ENCODE assay signal across 18 cellular contexts in the genomic region with DNA sequence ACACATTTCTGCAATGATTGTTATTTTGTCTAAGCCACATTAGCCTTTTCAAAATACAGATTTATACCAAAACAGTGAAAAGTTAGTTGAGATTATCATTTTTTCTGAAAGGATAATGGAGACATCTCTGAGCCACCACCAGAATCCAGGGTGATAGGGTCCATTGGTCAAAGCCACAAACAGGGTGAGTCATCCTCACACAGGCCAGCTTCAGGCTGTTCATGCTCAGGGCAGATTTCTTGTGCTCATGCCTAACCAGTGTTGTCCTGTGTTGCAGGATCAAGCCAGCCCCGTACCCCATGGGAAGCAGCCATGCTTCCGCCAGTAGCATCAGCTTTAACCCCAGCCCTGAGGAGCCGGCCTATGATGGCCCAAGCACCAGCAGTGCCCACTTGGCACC. TPM values are rescaled to one million over a fixed set of nuclear protein-coding genes. Genes with fewer than 3 reads are reported as not detected.
DNase-seq lines count a peak whose midpoint lies in the region; ATAC-seq, FAIRE-seq and TF ChIP-seq lines count a peak whose summit lies in the region.
"Had no signal": no experiment of that assay in that cellular context is flagged by ENCODE, and none has a peak within 500 bp of the region (broad histone marks: within the 10 kb centered on the region; RNA-seq: fewer than 3 reads in every experiment).

No MANE protein-coding gene starts in this region.

- ATAC-seq in lower lobe of right lung (no peak), GM21381 (IDR thresholded peaks at IDR 0.05; ENCODE audit: unreplicated experiment) (no peak)
- ATAC-seq: stimulated activated naive CD8-positive, alpha-beta T cell treated with anti-CD3 and anti-CD28 coated beads, Interleukin-15, amount 100 ng/mL, for 72 hours had no signal

- peaks cover 7% of the 10 kb centered on the region for H3K4me1 ChIP-seq in astrocyte (ENCODE audit: insufficient read depth, low read length)
- H3K4me1 ChIP-seq in lower lobe of right lung, result peaks cover 8% of the 10 kb centered on the region
- H3K4me1 ChIP-seq: BE2C had no signal

- H3K27me3 ChIP-seq in astrocyte (ENCODE audit: insufficient read depth, low read length) (no peaks in the 10 kb centered on the region), lower lobe of right lung (ENCODE audit: low read depth) (no peaks in the 10 kb centered on the region)
- H3K27me3 ChIP-seq: BE2C, right lobe of liver had no signal

- H3K9ac ChIP-seq in astrocyte (ENCODE audit: low read length), result no peak overlapping the region

- peaks cover 21% of the 10 kb centered on the region for H3K79me2 ChIP-seq in astrocyte (ENCODE audit: insufficient read depth, low read length)

- H3K27me3 Mint-ChIP-seq in astrocyte (ENCODE audit: low read depth, unreplicated experiment), result no peaks in the 10 kb centered on the region
- H3K27me3 Mint-ChIP-seq: stimulated activated naive CD8-positive, alpha-beta T cell treated with anti-CD3 and anti-CD28 coated beads, Interleukin-15, amount 100 ng/mL, for 72 hours had no signal

- peak overlapping the region; percentile 58 for H3K27ac Mint-ChIP-seq in astrocyte (ENCODE audit: unreplicated experiment)
- H3K27ac Mint-ChIP-seq: nephron had no signal

- H3K4me1 Mint-ChIP-seq in astrocyte (ENCODE audit: low read depth, unreplicated experiment), result peaks cover 21% of the 10 kb centered on the region
- H3K4me1 Mint-ChIP-seq: nephron; stimulated activated naive CD8-positive, alpha-beta T cell treated with anti-CD3 and anti-CD28 coated beads, Interleukin-15, amount 100 ng/mL, for 72 hours had no signal

- TF ChIP-seq CTCF in astrocyte (IDR thresholded peaks at IDR 0.05; ENCODE audit: insufficient read depth, low read depth, low read length) (no peak), lower lobe of right lung (IDR thresholded peaks at IDR 0.05) (no peak)

- peaks cover 87% of the 10 kb centered on the region for H4K20me1 ChIP-seq in astrocyte (ENCODE audit: insufficient read depth, low read length)

- H3K27ac ChIP-seq in astrocyte (ENCODE audit: low read depth, low read length), result peak overlapping the region; percentile 14
- no peak overlapping the region for H3K27ac ChIP-seq in lower lobe of right lung
- H3K27ac ChIP-seq: right lobe of liver, VCaP had no signal

- no peak overlapping the region for H3K4me3 Mint-ChIP-seq in astrocyte (ENCODE audit: unreplicated experiment)
- H3K4me3 Mint-ChIP-seq: nephron; stimulated activated naive CD8-positive, alpha-beta T cell treated with anti-CD3 and anti-CD28 coated beads, Interleukin-15, amount 100 ng/mL, for 72 hours had no signal

- no peak overlapping the region for H3K4me2 ChIP-seq in astrocyte (ENCODE audit: low read length)

- no peak overlapping the region for H3K4me3 ChIP-seq in astrocyte (ENCODE audit: insufficient read depth, low read depth, low read length)
- no peak overlapping the region for H3K4me3 ChIP-seq in lower lobe of right lung
- H3K4me3 ChIP-seq: right lobe of liver had no signal

- H2AFZ ChIP-seq in astrocyte (ENCODE audit: low read depth, low read length), result no peak overlapping the region

- intact Hi-C loops in lower lobe of right lung (cut with DNase I), result no loop called here

- H3K9me3 ChIP-seq in astrocyte (ENCODE audit: insufficient read depth, low read depth, low read length), result no peaks in the 10 kb centered on the region
- no peaks in the 10 kb centered on the region for H3K9me3 ChIP-seq in lower lobe of right lung
- H3K9me3 ChIP-seq: BE2C, right lobe of liver had no signal

- peaks cover 89% of the 10 kb centered on the region for H3K36me3 ChIP-seq in astrocyte (ENCODE audit: insufficient read depth, low read length)
- H3K36me3 ChIP-seq in lower lobe of right lung, result peaks cover 99% of the 10 kb centered on the region

- H3K36me3 Mint-ChIP-seq in astrocyte (ENCODE audit: low read depth, unreplicated experiment), result peaks cover 22% of the 10 kb centered on the region

- H3K9me3 Mint-ChIP-seq in astrocyte (ENCODE audit: unreplicated experiment), result no peaks in the 10 kb centered on the region
- H3K9me3 Mint-ChIP-seq: nephron; stimulated activated naive CD8-positive, alpha-beta T cell treated with anti-CD3 and anti-CD28 coated beads, Interleukin-15, amount 100 ng/mL, for 72 hours had no signal

- DNase-seq in AG08396 (ENCODE audit: low spot score) (peak; percentile 51), HT1080 (ENCODE audit: low read depth) (peak; percentile 61), astrocyte (ENCODE audit: low read depth) (peak; percentile 45), glomerular visceral epithelial cell (ENCODE audit: extremely low spot score) (peak; percentile 83), lower lobe of right lung (no peak), NCI-H1694 treated with DMSO at 0.1 percent for 48 hours (lab: John Stamatoyannopoulos, UW) (no peak), NCI-H69 (lab: John Stamatoyannopoulos, UW) (no peak)
- DNase-seq: activated CD8-positive, alpha-beta memory T cell treated with anti-CD3 and anti-CD28 coated beads, Interleukin-2, amount 50 U/mL, for 4 hours; BE2C; left cardiac atrium; NCI-H1417 treated with DMSO at 0.1 percent for 48 hours; NCI-H510A treated with DMSO at 0.1 percent for 48 hours; right lobe of liver; SHP77 treated with DMSO at 0.1 percent for 48 hours; stimulated activated naive CD8-positive, alpha-beta T cell treated with anti-CD3 and anti-CD28 coated beads, Interleukin-15, amount 100 ng/mL, for 72 hours had no signal

- FAIRE-seq in astrocyte (lab: Jason Lieb, UNC), result no peak

RNA-seq across cellular contexts. Expression of a gene that starts 13.4 kb away (rescaled TPM):
- total RNA-seq in HT1080 (2014; rRNA removed; shearing (Covaris generic)), result 86.5 and 105 TPM in 2 replicates
- 66.9 and 73.6 TPM in 2 replicates for polyA plus RNA-seq in HT1080 (2015; cell fraction: cytosol; rRNA removed)
- 67.5 and 69.5 TPM in 2 replicates for polyA plus RNA-seq in HT1080 (2015; cell fraction: nucleus; rRNA removed)
- total RNA-seq in astrocyte (58.1 and 62.2 TPM in 2 replicates), lower lobe of right lung (64.2 TPM)

RNA-seq across cellular contexts. Expression of a gene that starts 21.5 kb away (rescaled TPM):
- 124 and 129 TPM in 2 replicates for total RNA-seq in HT1080 (2014; rRNA removed; shearing (Covaris generic))
- polyA plus RNA-seq in HT1080 (2015; cell fraction: cytosol; rRNA removed), result 62.4 and 64.2 TPM in 2 replicates
- 39.7 and 42.5 TPM in 2 replicates for polyA plus RNA-seq in HT1080 (2015; cell fraction: nucleus; rRNA removed)
- total RNA-seq in astrocyte, result 33.7 and 37.3 TPM in 2 replicates
- total RNA-seq in lower lobe of right lung, result 46.6 TPM

RNA-seq across cellular contexts. Expression of a gene that starts 34.3 kb away (rescaled TPM):
- total RNA-seq in HT1080 (2014; rRNA removed; shearing (Covaris generic)), result 165 and 186 TPM in 2 replicates
- 137 and 158 TPM in 2 replicates for polyA plus RNA-seq in HT1080 (2015; cell fraction: cytosol; rRNA removed)
- polyA plus RNA-seq in HT1080 (2015; cell fraction: nucleus; rRNA removed), result 155 TPM in 2 replicates
- 79.0 and 91.7 TPM in 2 replicates for total RNA-seq in astrocyte
- 44.2 TPM for total RNA-seq in lower lobe of right lung

RNA-seq across cellular contexts. Expression of a gene that starts 43.9 kb away (rescaled TPM):
- total RNA-seq in HT1080 (2014; rRNA removed; shearing (Covaris generic)), result 144 and 146 TPM in 2 replicates
- polyA plus RNA-seq in HT1080 (2015; cell fraction: cytosol; rRNA removed), result 169 and 186 TPM in 2 replicates
- 252 and 280 TPM in 2 replicates for polyA plus RNA-seq in HT1080 (2015; cell fraction: nucleus; rRNA removed)
- total RNA-seq in astrocyte, result 24.1 and 27.0 TPM in 2 replicates
- total RNA-seq in lower lobe of right lung, result 49.8 TPM

Comparison
In these comparisons a context has a peak if more than half of its experiments do, and no peak if none do; other contexts are left out.
1. DNase-seq: peak in AG08396 (single experiment), HT1080 (single experiment), astrocyte (single experiment) and glomerular visceral epithelial cell (single experiment); none in lower lobe of right lung (single experiment), NCI-H1694 treated with DMSO at 0.1 percent for 48 hours (single experiment) and NCI-H69 (single experiment).